9 cellular contexts compared by ENCODE assay signal in genomic region chr10:101839421-101840063, GRCh38. TPM values are rescaled to one million over a fixed set of nuclear protein-coding genes. Genes with fewer than 3 reads are reported as not detected.
DNase-seq lines count a peak whose midpoint lies in the region; TF ChIP-seq lines count a peak whose summit lies in the region.
"Had no signal": no experiment of that assay in that cellular context is flagged by ENCODE, and none has a peak within 500 bp of the region (broad histone marks: within the 10 kb centered on the region; RNA-seq: fewer than 3 reads in every experiment).

No MANE protein-coding gene starts in this region.

- in situ Hi-C loops in SK-MEL-5 (cut with HindIII; ENCODE audit: low pct_unique_long_range_greater_than_20kb, low sequenced_read_pairs), result no loop called here

- no peaks in the 10 kb centered on the region for H3K79me2 ChIP-seq in hepatocyte

- no peaks in the 10 kb centered on the region for H3K36me3 ChIP-seq in ascending aorta
- no peaks in the 10 kb centered on the region for H3K36me3 ChIP-seq in hepatocyte (replicated peaks; ENCODE audit: insufficient read depth, low read depth)

- TF ChIP-seq CTCF in ascending aorta (IDR thresholded peaks at IDR 0.05) (no peak), hepatocyte (IDR thresholded peaks at IDR 0.05; ENCODE audit: poor library complexity) (no peak)

- H3K4me1 ChIP-seq in ascending aorta, result peaks cover 4 to 14% of the 10 kb centered on the region in 2 donors
- H3K4me1 ChIP-seq in hepatocyte (ENCODE audit: insufficient read depth), result peaks cover 18% of the 10 kb centered on the region

- H3K4me2 ChIP-seq in hepatocyte, result peak overlapping the region; percentile 90

- DNase-seq in DMS 273 (lab: John Stamatoyannopoulos, UW; ENCODE audit: unreplicated experiment) (peak; percentile 77), DMS 273 treated with DMSO at 0.1 percent for 48 hours (lab: John Stamatoyannopoulos, UW) (no peak), SK-MEL-5 (ENCODE audit: low read depth, low spot score) (peak; percentile 59), ascending aorta (ENCODE audit: low spot score in 2 of 2) (no peak), hepatocyte (ENCODE audit: low spot score) (peak; percentile 72), SKM-1 treated with dmso at 0.1 percent for 144 hours (lab: John Stamatoyannopoulos, UW; ENCODE audit: unreplicated experiment) (no peak), KG1 (lab: John Stamatoyannopoulos, UW) (no peak)

- no peaks in the 10 kb centered on the region for H3K9me2 ChIP-seq in hepatocyte (replicated peaks; ENCODE audit: insufficient read depth)

- 8% methylated on average over 35 of the region's 36 CpGs for WGBS in hepatocyte (ENCODE audit: low lambda C conversion rate, missing lambda C conversion rate)

- intact Hi-C loops in ascending aorta (cut with DNase I), result no loop called here

- peak overlapping the region; percentile 27 to 37 for H3K4me3 ChIP-seq in ascending aorta
- H3K4me3 ChIP-seq in hepatocyte, result no peak overlapping the region
- peak overlapping the region; percentile 12 to 33 (median 25) for H3K4me3 ChIP-seq in skin epidermis

- H3K27me3 ChIP-seq in ascending aorta (no peaks in the 10 kb centered on the region), hepatocyte (peaks cover 6% of the 10 kb centered on the region)

- H2AFZ ChIP-seq in hepatocyte, result no peak overlapping the region

- H3K27ac ChIP-seq in ascending aorta, result no peak overlapping the region
- H3K27ac ChIP-seq in hepatocyte, result no peak overlapping the region
- H3K27ac ChIP-seq in skin epidermis, result peak overlapping the region in 1 of 21 experiments; percentile 30
- H3K27ac ChIP-seq: 22Rv1 had no signal

- H3K9me3 ChIP-seq in ascending aorta (no peaks in the 10 kb centered on the region), hepatocyte (ENCODE audit: low read depth) (no peaks in the 10 kb centered on the region)

- peaks cover 24% of the 10 kb centered on the region for H4K20me1 ChIP-seq in hepatocyte (ENCODE audit: insufficient read depth, poor library complexity, severe bottlenecking)

RNA-seq across cellular contexts. Expression of gene KCNIP2, which starts 4.1 kb away (rescaled TPM):
- total RNA-seq in SK-MEL-5 (2014; rRNA removed; shearing (Covaris generic)), result 1.1 and 1.6 TPM in 2 replicates
- polyA plus RNA-seq in SK-MEL-5 (2015; cell fraction: cytosol; rRNA removed), result 0.58 and 8.0 TPM in 2 replicates
- polyA plus RNA-seq in SK-MEL-5 (2015; cell fraction: nucleus; rRNA removed), result 13.0 and 15.1 TPM in 2 replicates
- total RNA-seq in ascending aorta (1.1 TPM), hepatocyte (0.36 and 0.87 TPM in 2 replicates)
- 0.96 and 1.0 TPM in 2 replicates for polyA plus RNA-seq in hepatocyte

RNA-seq across cellular contexts. Expression of gene OGA, which starts 21.3 kb away (rescaled TPM):
- 46.4 and 57.8 TPM in 2 replicates for total RNA-seq in SK-MEL-5 (2014; rRNA removed; shearing (Covaris generic))
- 39.7 and 50.8 TPM in 2 replicates for polyA plus RNA-seq in SK-MEL-5 (2015; cell fraction: cytosol; rRNA removed)
- 179 and 208 TPM in 2 replicates for polyA plus RNA-seq in SK-MEL-5 (2015; cell fraction: nucleus; rRNA removed)
- total RNA-seq in ascending aorta (66.8 TPM), hepatocyte (66.4 and 76.8 TPM in 2 replicates)
- 46.1 and 55.7 TPM in 2 replicates for polyA plus RNA-seq in hepatocyte

RNA-seq across cellular contexts. Expression of gene NPM3, which starts 56.3 kb away (rescaled TPM):
- 61.5 and 78.6 TPM in 2 replicates for total RNA-seq in SK-MEL-5 (2014; rRNA removed; shearing (Covaris generic))
- polyA plus RNA-seq in SK-MEL-5 (2015; cell fraction: cytosol; rRNA removed), result 82.1 and 105 TPM in 2 replicates
- 15.3 and 28.2 TPM in 2 replicates for polyA plus RNA-seq in SK-MEL-5 (2015; cell fraction: nucleus; rRNA removed)
- 28.7 TPM for total RNA-seq in ascending aorta
- 69.4 and 71.6 TPM in 2 replicates for total RNA-seq in hepatocyte
- 4.0 and 5.1 TPM in 2 replicates for polyA plus RNA-seq in hepatocyte

Comparison
In these comparisons a context has a peak if more than half of its experiments do, and no peak if none do; other contexts are left out.
1. DNase-seq: peak in DMS 273 (single experiment), SK-MEL-5 (single experiment) and hepatocyte (single experiment); none in DMS 273 treated with DMSO at 0.1 percent for 48 hours (single experiment), ascending aorta (0 of 2), SKM-1 treated with dmso at 0.1 percent for 144 hours (single experiment) and KG1 (single experiment).